17 cellular contexts compared by ENCODE assay signal in the genomic region with DNA sequence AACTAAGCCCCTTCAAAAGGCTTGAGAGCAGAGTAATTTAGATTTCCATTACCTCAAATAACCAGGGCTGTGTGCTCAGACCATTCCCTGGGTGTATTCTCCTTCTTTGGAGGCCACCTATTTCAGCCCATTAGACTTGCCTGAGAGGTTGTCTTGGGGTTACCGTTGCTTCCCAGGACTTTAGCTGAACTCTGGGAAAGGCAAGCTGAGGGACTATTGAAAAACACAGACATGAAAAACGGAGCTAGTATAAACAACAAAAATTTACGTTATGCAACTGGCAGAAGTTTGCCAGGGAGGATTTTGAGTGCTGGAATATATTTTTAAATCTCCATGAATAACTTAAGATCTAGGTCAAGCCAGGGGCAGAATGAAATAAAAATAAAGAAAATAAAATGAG.
DNase-seq lines count a peak whose midpoint lies in the region; ATAC-seq and TF ChIP-seq lines count a peak whose summit lies in the region.
"Had no signal": no experiment of that assay in that cellular context is flagged by ENCODE, and none has a peak within 500 bp of the region (broad histone marks: within the 10 kb centered on the region; RNA-seq: fewer than 3 reads in every experiment).

No MANE protein-coding gene starts in this region.

- no peaks in the 10 kb centered on the region for H3K9me3 Mint-ChIP-seq in GM23338
- H3K9me3 Mint-ChIP-seq: CD4-positive, alpha-beta memory T cell had no signal

- no peak overlapping the region for H3K4me2 ChIP-seq in GM23338
- no peak overlapping the region for H3K4me2 ChIP-seq in osteoblast (ENCODE audit: insufficient read depth, low read length)
- H3K4me2 ChIP-seq: KMS-11, PC-9 had no signal

- no peak overlapping the region for H3K4me3 Mint-ChIP-seq in GM23338
- H3K4me3 Mint-ChIP-seq: CD4-positive, alpha-beta memory T cell had no signal

- no peaks in the 10 kb centered on the region for H3K79me2 ChIP-seq in GM23338 (replicated peaks; ENCODE audit: insufficient read depth)
- no peaks in the 10 kb centered on the region for H3K79me2 ChIP-seq in osteoblast (ENCODE audit: insufficient read depth, low read length)

- H3F3A ChIP-seq in GM23338 (replicated peaks; ENCODE audit: low read depth): no peaks in the 10 kb centered on the region

- no peaks in the 10 kb centered on the region for H3K4me1 Mint-ChIP-seq in GM23338
- H3K4me1 Mint-ChIP-seq: CD4-positive, alpha-beta memory T cell had no signal

- H3K27ac ChIP-seq in GM23338 (ENCODE audit: low read depth) (no peak overlapping the region), osteoblast (ENCODE audit: low read depth, low read length) (no peak overlapping the region), thoracic aorta (peak overlapping the region; percentile 54 to 62)
- H3K27ac ChIP-seq: KMS-11, PC-9 had no signal

- H3K4me3 ChIP-seq in GM23338: no peak overlapping the region
- H3K4me3 ChIP-seq in fibroblast of villous mesenchyme (ENCODE audit: low read depth, low read length): no peak overlapping the region
- H3K4me3 ChIP-seq in osteoblast (ENCODE audit: insufficient read depth, low read length): no peak overlapping the region
- H3K4me3 ChIP-seq in thoracic aorta: peak overlapping the region; percentile 22
- H3K4me3 ChIP-seq: PC-9 had no signal

- H3K27me3 Mint-ChIP-seq in GM23338 (ENCODE audit: insufficient read depth, low read depth, poor library complexity): no peaks in the 10 kb centered on the region

- no peak for TF ChIP-seq CTCF in GM23338 (conservative IDR thresholded peaks at IDR 0.05; ENCODE audit: low read depth in 2 of 2)
- no peak for TF ChIP-seq CTCF in fibroblast of villous mesenchyme (IDR thresholded peaks at IDR 0.05; ENCODE audit: insufficient read depth, low read depth, low read length)
- no peak for TF ChIP-seq CTCF in osteoblast (IDR thresholded peaks at IDR 0.05; ENCODE audit: extremely low read depth, low read depth, low read length)
- no peak for TF ChIP-seq CTCF in thoracic aorta (IDR thresholded peaks at IDR 0.05)

- H3K36me3 Mint-ChIP-seq in GM23338 (ENCODE audit: low read depth): no peaks in the 10 kb centered on the region

- H4K20me1 ChIP-seq in GM23338 (replicated peaks; ENCODE audit: insufficient read depth): no peaks in the 10 kb centered on the region
- no peaks in the 10 kb centered on the region for H4K20me1 ChIP-seq in osteoblast (ENCODE audit: insufficient read depth, low read length)

- H3K36me3 ChIP-seq in GM23338 (ENCODE audit: insufficient read depth) (no peaks in the 10 kb centered on the region), osteoblast (ENCODE audit: insufficient read depth, low read length) (no peaks in the 10 kb centered on the region), thoracic aorta (peaks cover under 1% of the 10 kb centered on the region)

- no peak for DNase-seq in GM23338 (ENCODE audit: low spot score)
- peak; percentile 55 for DNase-seq in fibroblast of villous mesenchyme (ENCODE audit: low read depth)
- DNase-seq in osteoblast (ENCODE audit: insufficient read length, low spot score, missing footprints): no peak
- no peak for DNase-seq in thoracic aorta (ENCODE audit: low spot score)
- DNase-seq in DMS 273 (lab: John Stamatoyannopoulos, UW; ENCODE audit: unreplicated experiment): no peak
- no peak for DNase-seq in NCI-H2196 (lab: John Stamatoyannopoulos, UW; ENCODE audit: unreplicated experiment)
- DNase-seq in NCI-H69 (lab: John Stamatoyannopoulos, UW): no peak
- DNase-seq: 8988T; CD4-positive, alpha-beta memory T cell; NCI-H1436; NCI-H2029; NCI-H2171; NCI-H446 treated with DMSO at 0.1 percent for 48 hours; NCI-H748 treated with DMSO at 0.1 percent for 48 hours; PC-9 had no signal

- H3K9me2 ChIP-seq in GM23338 (ENCODE audit: insufficient read depth): no peaks in the 10 kb centered on the region

- H3K4me1 ChIP-seq in GM23338 (ENCODE audit: insufficient read depth): no peaks in the 10 kb centered on the region
- H3K4me1 ChIP-seq in osteoblast (ENCODE audit: insufficient read depth, low read length): peaks cover 12% of the 10 kb centered on the region
- H3K4me1 ChIP-seq in thoracic aorta (ENCODE audit: control insufficient read depth in 1 of 2, low read depth in 2 of 2): peaks cover 29 to 49% of the 10 kb centered on the region in 2 donors

- peak overlapping the region; percentile 32; the same call in 1 of the 2 replicates for H2AFZ ChIP-seq in GM23338
- peak overlapping the region; percentile 13 for H2AFZ ChIP-seq in osteoblast (ENCODE audit: low read length)
- H2AFZ ChIP-seq: PC-9 had no signal

- H3K9me3 ChIP-seq in osteoblast (ENCODE audit: low read depth, low read length): no peaks in the 10 kb centered on the region
- H3K9me3 ChIP-seq in thoracic aorta: no peaks in the 10 kb centered on the region

- H3K27ac Mint-ChIP-seq in GM23338: no peak overlapping the region
- H3K27ac Mint-ChIP-seq: CD4-positive, alpha-beta memory T cell had no signal

- ATAC-seq in GM23338 (no peak), thoracic aorta (ENCODE audit: insufficient number of reproducible peaks, low FRiP score, low read depth) (no peak), GM18909 (IDR thresholded peaks at IDR 0.05; ENCODE audit: poor library complexity, unreplicated experiment) (no peak)

- H3K27me3 ChIP-seq in GM23338 (ENCODE audit: insufficient read depth) (no peaks in the 10 kb centered on the region), osteoblast (ENCODE audit: insufficient read depth, low read length) (no peaks in the 10 kb centered on the region), thoracic aorta (replicated peaks; ENCODE audit: insufficient read depth) (no peaks in the 10 kb centered on the region)

TF ChIP-seq in GM23338, 12 proteins besides CTCF, POLR2A, EP300 and RAD21 (continues in another document):
- TF ChIP-seq, protein P1, sequence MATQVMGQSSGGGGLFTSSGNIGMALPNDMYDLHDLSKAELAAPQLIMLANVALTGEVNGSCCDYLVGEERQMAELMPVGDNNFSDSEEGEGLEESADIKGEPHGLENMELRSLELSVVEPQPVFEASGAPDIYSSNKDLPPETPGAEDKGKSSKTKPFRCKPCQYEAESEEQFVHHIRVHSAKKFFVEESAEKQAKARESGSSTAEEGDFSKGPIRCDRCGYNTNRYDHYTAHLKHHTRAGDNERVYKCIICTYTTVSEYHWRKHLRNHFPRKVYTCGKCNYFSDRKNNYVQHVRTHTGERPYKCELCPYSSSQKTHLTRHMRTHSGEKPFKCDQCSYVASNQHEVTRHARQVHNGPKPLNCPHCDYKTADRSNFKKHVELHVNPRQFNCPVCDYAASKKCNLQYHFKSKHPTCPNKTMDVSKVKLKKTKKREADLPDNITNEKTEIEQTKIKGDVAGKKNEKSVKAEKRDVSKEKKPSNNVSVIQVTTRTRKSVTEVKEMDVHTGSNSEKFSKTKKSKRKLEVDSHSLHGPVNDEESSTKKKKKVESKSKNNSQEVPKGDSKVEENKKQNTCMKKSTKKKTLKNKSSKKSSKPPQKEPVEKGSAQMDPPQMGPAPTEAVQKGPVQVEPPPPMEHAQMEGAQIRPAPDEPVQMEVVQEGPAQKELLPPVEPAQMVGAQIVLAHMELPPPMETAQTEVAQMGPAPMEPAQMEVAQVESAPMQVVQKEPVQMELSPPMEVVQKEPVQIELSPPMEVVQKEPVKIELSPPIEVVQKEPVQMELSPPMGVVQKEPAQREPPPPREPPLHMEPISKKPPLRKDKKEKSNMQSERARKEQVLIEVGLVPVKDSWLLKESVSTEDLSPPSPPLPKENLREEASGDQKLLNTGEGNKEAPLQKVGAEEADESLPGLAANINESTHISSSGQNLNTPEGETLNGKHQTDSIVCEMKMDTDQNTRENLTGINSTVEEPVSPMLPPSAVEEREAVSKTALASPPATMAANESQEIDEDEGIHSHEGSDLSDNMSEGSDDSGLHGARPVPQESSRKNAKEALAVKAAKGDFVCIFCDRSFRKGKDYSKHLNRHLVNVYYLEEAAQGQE (IDR thresholded peaks at IDR 0.05; ENCODE audit: unreplicated experiment): no peak
- TF ChIP-seq, protein P2, sequence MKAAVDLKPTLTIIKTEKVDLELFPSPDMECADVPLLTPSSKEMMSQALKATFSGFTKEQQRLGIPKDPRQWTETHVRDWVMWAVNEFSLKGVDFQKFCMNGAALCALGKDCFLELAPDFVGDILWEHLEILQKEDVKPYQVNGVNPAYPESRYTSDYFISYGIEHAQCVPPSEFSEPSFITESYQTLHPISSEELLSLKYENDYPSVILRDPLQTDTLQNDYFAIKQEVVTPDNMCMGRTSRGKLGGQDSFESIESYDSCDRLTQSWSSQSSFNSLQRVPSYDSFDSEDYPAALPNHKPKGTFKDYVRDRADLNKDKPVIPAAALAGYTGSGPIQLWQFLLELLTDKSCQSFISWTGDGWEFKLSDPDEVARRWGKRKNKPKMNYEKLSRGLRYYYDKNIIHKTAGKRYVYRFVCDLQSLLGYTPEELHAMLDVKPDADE (IDR thresholded peaks at IDR 0.05): no peak
- no peak for TF ChIP-seq NANOG (IDR thresholded peaks at IDR 0.05; ENCODE audit: borderline replicate concordance)
- no peak for TF ChIP-seq POLR2AphosphoS5 (IDR thresholded peaks at IDR 0.05; ENCODE audit: low read depth)
- no peak for TF ChIP-seq STAT1 (IDR thresholded peaks at IDR 0.05; ENCODE audit: unreplicated experiment)
- TF ChIP-seq EZH2 (IDR thresholded peaks at IDR 0.05; ENCODE audit: low read depth, unreplicated experiment): no peak
- TF ChIP-seq JUNB (IDR thresholded peaks at IDR 0.05; ENCODE audit: unreplicated experiment): no peak

Comparison
In these comparisons a context has a peak if more than half of its experiments do, and no peak if none do; other contexts are left out.
1. H3K27ac ChIP-seq: peak in thoracic aorta (2 of 2); none in GM23338 (single experiment) and osteoblast (single experiment).